15 cellular contexts compared by ENCODE assay signal in the genomic region with DNA sequence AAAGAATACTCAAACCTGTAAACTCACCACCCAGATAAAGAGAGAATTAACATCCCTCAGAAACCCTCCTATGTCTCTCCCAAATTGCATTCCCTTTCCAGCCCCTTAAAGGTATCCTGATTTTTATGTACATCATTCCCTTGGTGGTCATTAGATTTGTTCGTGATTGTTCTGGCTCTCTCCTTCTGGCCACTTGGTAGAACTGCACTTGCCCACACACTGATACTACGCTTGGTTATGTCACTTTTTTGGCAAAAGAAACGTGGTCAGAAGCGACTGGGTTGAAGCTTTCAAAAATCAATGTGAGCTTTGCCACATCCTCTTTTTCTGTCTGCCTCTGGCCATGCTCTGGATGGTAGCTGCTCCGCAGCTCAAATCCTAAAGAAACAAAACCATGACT.
A peak's percentile ranks its signal among the peaks of the same experiment; 100 is the strongest.
DNase-seq lines count a peak whose midpoint lies in the region; ATAC-seq and TF ChIP-seq lines count a peak whose summit lies in the region.
"Had no signal": no experiment of that assay in that cellular context is flagged by ENCODE, and none has a peak within 500 bp of the region (broad histone marks: within the 10 kb centered on the region; RNA-seq: fewer than 3 reads in every experiment).

No MANE protein-coding gene starts in this region.

- no peak overlapping the region for H3K4me3 ChIP-seq in GM12865 (ENCODE audit: low read depth, low read length)
- H3K4me3 ChIP-seq in Jurkat, Clone E6-1 (ENCODE audit: low read length): no peak overlapping the region
- H3K4me3 ChIP-seq: mucosa of descending colon, pancreas had no signal

- peaks cover 4% of the 10 kb centered on the region for H3K27me3 Mint-ChIP-seq in nephron progenitor cell (ENCODE audit: low read depth, poor library complexity)

- no peak overlapping the region for H3K27ac Mint-ChIP-seq in nephron progenitor cell

- TF ChIP-seq CTCF in GM12865 (IDR thresholded peaks at IDR 0.05; ENCODE audit: insufficient read depth, low read depth, low read length, missing control alignments) (peak; percentile 8), nephron progenitor cell (IDR thresholded peaks at IDR 0.05) (peak; percentile 32)

- H3K4me1 Mint-ChIP-seq in nephron progenitor cell: no peaks in the 10 kb centered on the region

- H3K36me3 Mint-ChIP-seq in nephron progenitor cell (ENCODE audit: low read depth): no peaks in the 10 kb centered on the region

- ATAC-seq in GM21786 (IDR thresholded peaks at IDR 0.05; ENCODE audit: unreplicated experiment): no peak
- ATAC-seq: mucosa of descending colon, pancreas had no signal

- no peaks in the 10 kb centered on the region for H3K9me3 Mint-ChIP-seq in nephron progenitor cell

- DNase-seq in GM12865 (ENCODE audit: low read depth) (no peak), SKM-1 (lab: John Stamatoyannopoulos, UW; ENCODE audit: unreplicated experiment) (peak; percentile 22), nephron progenitor cell (no peak), cerebellum (ENCODE audit: low spot score) (no peak), activated gamma-delta T cell (lab: John Stamatoyannopoulos, UW) (no peak)
- peak; percentile 5 for DNase-seq in Jurkat, Clone E6-1 (ENCODE audit: low read depth, low spot score)
- no peak for DNase-seq in stimulated activated CD4-positive, alpha-beta T cell treated with anti-CD3 and anti-CD28 coated beads, Interleukin-12 subunit alpha, Interleukin-12 subunit beta, amount 100 ng/mL, for 4 hours
- DNase-seq: activated CD4-positive, alpha-beta T cell treated with anti-CD3 and anti-CD28 coated beads, Interleukin-2, amount 50 U/mL, for 1 hour; activated T-cell treated with anti-CD3 and anti-CD28 coated beads, Interleukin-2, amount 50 U/mL, for 48 hours; kidney; mucosa of descending colon; NCI-H1092 treated with DMSO at 0.1 percent for 48 hours; NCI-H2227 treated with DMSO at 0.1 percent for 48 hours; pancreas had no signal

- H3K4me3 Mint-ChIP-seq in nephron progenitor cell: no peak overlapping the region

Comparison
In these comparisons a context has a peak if more than half of its experiments do, and no peak if none do; other contexts are left out.
1. DNase-seq: peak in Jurkat, Clone E6-1 (single experiment) and SKM-1 (single experiment); none in GM12865 (single experiment), nephron progenitor cell (single experiment), cerebellum (single experiment), stimulated activated CD4-positive, alpha-beta T cell treated with anti-CD3 and anti-CD28 coated beads, Interleukin-12 subunit alpha, Interleukin-12 subunit beta, amount 100 ng/mL, for 4 hours (single experiment) and activated gamma-delta T cell (single experiment).